ENCODE assay signal across 4 cellular contexts in genomic region chr12:117999806-118000205, GRCh38. TPM values are rescaled to one million over a fixed set of nuclear protein-coding genes. Genes with fewer than 3 reads are reported as not detected.
"Had no signal": no experiment of that assay in that cellular context is flagged by ENCODE, and none has a peak within 500 bp of the region (broad histone marks: within the 10 kb centered on the region; RNA-seq: fewer than 3 reads in every experiment).

No MANE protein-coding gene starts in this region.

RNA-seq across cellular contexts. Expression of gene KSR2, which starts 31.0 kb away (rescaled TPM):
- total RNA-seq: activated naive CD8-positive, alpha-beta T cell treated with anti-CD3 and anti-CD28 coated beads for 36 hours; fibroblast of lung; fibroblast of villous mesenchyme had no signal
- polyA plus RNA-seq: fibroblast of lung, heart right ventricle had no signal
